Comparison of ENCODE assay signal across 21 cellular contexts in genomic region chr6:81806793-81807565, GRCh38. TPM values are rescaled to one million over a fixed set of nuclear protein-coding genes. Genes with fewer than 3 reads are reported as not detected.
DNase-seq lines count a peak whose midpoint lies in the region; ATAC-seq and TF ChIP-seq lines count a peak whose summit lies in the region.
"Had no signal": no experiment of that assay in that cellular context is flagged by ENCODE, and none has a peak within 500 bp of the region (broad histone marks: within the 10 kb centered on the region; RNA-seq: fewer than 3 reads in every experiment).

No MANE protein-coding gene starts in this region.

- H3K4me3 ChIP-seq in GM23338 = no peak overlapping the region
- H3K4me3 ChIP-seq in mucosa of descending colon = no peak overlapping the region
- no peak overlapping the region for H3K4me3 ChIP-seq in sigmoid colon
- H3K4me3 ChIP-seq in Caco-2 (ENCODE audit: low read depth, low read length) = no peak overlapping the region
- H3K4me3 ChIP-seq: ascending aorta, thoracic aorta had no signal

- H3K9me3 Mint-ChIP-seq in GM23338 = no peaks in the 10 kb centered on the region
- no peaks in the 10 kb centered on the region for H3K9me3 Mint-ChIP-seq in Caco-2 (ENCODE audit: unreplicated experiment)
- H3K9me3 Mint-ChIP-seq: T-cell had no signal

- H3K27me3 ChIP-seq in GM23338 (ENCODE audit: insufficient read depth) (no peaks in the 10 kb centered on the region), sigmoid colon (no peaks in the 10 kb centered on the region), Caco-2 (replicated peaks; ENCODE audit: control insufficient read depth, insufficient read depth, low read length) (no peaks in the 10 kb centered on the region)
- H3K27me3 ChIP-seq: ascending aorta had no signal

- H3K36me3 ChIP-seq in GM23338 (ENCODE audit: insufficient read depth) = no peaks in the 10 kb centered on the region
- H3K36me3 ChIP-seq in mucosa of descending colon (ENCODE audit: low read depth) = no peaks in the 10 kb centered on the region
- H3K36me3 ChIP-seq in sigmoid colon = no peaks in the 10 kb centered on the region
- no peaks in the 10 kb centered on the region for H3K36me3 ChIP-seq in Caco-2 (ENCODE audit: control insufficient read depth, insufficient read depth, low read length)
- H3K36me3 ChIP-seq: ascending aorta, thoracic aorta had no signal

- CTCF ChIA-PET in Caco-2 (lab: Charles Lee) = no interaction called here

- no peak for TF ChIP-seq POLR2A in sigmoid colon (IDR thresholded peaks at IDR 0.05)

- no peak for TF ChIP-seq EP300 in sigmoid colon (IDR thresholded peaks at IDR 0.05)

- H3K27ac ChIP-seq in GM23338 (ENCODE audit: low read depth) = no peak overlapping the region
- H3K27ac ChIP-seq in sigmoid colon = no peak overlapping the region
- H3K27ac ChIP-seq: ascending aorta, thoracic aorta had no signal

- WGBS in sigmoid colon, 2 donors = 19 to 67% methylated on average over 8 of the region's 8 CpGs

- no peaks in the 10 kb centered on the region for H3F3A ChIP-seq in GM23338 (replicated peaks; ENCODE audit: low read depth)

- POLR2A ChIA-PET in Caco-2 (lab: Charles Lee) = no interaction called here

- no peak for TF ChIP-seq CTCF in GM23338 (conservative IDR thresholded peaks at IDR 0.05; ENCODE audit: low read depth in 2 of 2)
- no peak for TF ChIP-seq CTCF in mucosa of descending colon (IDR thresholded peaks at IDR 0.05)
- no peak for TF ChIP-seq CTCF in sigmoid colon (IDR thresholded peaks at IDR 0.05)
- TF ChIP-seq CTCF in Caco-2 (IDR thresholded peaks at IDR 0.05; ENCODE audit: insufficient read depth in 1 of 2, low read depth in 1 of 2, low read length in 1 of 2, severe bottlenecking in 1 of 2, unreplicated experiment in 1 of 2) = no peak

- no peaks in the 10 kb centered on the region; the same call in 2 of the 3 replicates for H3K4me1 Mint-ChIP-seq in GM23338
- H3K4me1 Mint-ChIP-seq in Caco-2 (ENCODE audit: low read depth, unreplicated experiment) = no peaks in the 10 kb centered on the region
- H3K4me1 Mint-ChIP-seq: stimulated activated effector memory CD8-positive, alpha-beta T cell treated with anti-CD3 and anti-CD28 coated beads, Interleukin-12 subunit alpha, Interleukin-12 subunit beta, amount 100 ng/mL, for 72 hours; T-cell had no signal

- no TSS peak for BruUV-seq in Caco-2 (replicated peaks; lab: Mats Ljungman, UMichigan)

- 0 out of 2 replicates have a peak, but pooled peaks cover 4% of the 10 kb centered on the region for H3K9me2 ChIP-seq in GM23338 (ENCODE audit: insufficient read depth)

- H3K36me3 Mint-ChIP-seq in GM23338 (ENCODE audit: low read depth) (no peaks in the 10 kb centered on the region), Caco-2 (ENCODE audit: insufficient read depth, unreplicated experiment) (no peaks in the 10 kb centered on the region)
- H3K36me3 Mint-ChIP-seq: stimulated activated effector memory CD8-positive, alpha-beta T cell treated with anti-CD3 and anti-CD28 coated beads, Interleukin-12 subunit alpha, Interleukin-12 subunit beta, amount 100 ng/mL, for 72 hours; T-cell had no signal

- no peaks in the 10 kb centered on the region for H3K79me2 ChIP-seq in GM23338 (replicated peaks; ENCODE audit: insufficient read depth)

- no peak for DNase-seq in GM23338 (ENCODE audit: low spot score)
- DNase-seq in NCI-H1930 (lab: John Stamatoyannopoulos, UW) = peak; percentile 38 to 46
- DNase-seq in SHP77 treated with DMSO at 0.1 percent for 48 hours (lab: John Stamatoyannopoulos, UW) = peak; percentile 85
- peak in 2 of 3 donors; percentile 34 to 50 for DNase-seq in mucosa of descending colon
- no peak for DNase-seq in activated CD8-positive, alpha-beta memory T cell treated with anti-CD3 and anti-CD28 coated beads, Interleukin-2, amount 50 U/mL, for 4 hours
- no peak for DNase-seq in sigmoid colon
- no peak for DNase-seq in Caco-2
- DNase-seq in NCI-H1694 (lab: John Stamatoyannopoulos, UW) = no peak
- DNase-seq: activated CD4-positive, alpha-beta T cell treated with anti-CD3 and anti-CD28 coated beads, Interleukin-2, amount 50 U/mL, for 4 hours; activated naive CD4-positive, alpha-beta T cell treated with Interleukin-2 at 50 U/mL for 16 hours; activated T-cell treated with anti-CD3 and anti-CD28 coated beads for 4 hours; left cardiac atrium; midbrain; NCI-H1436; NK-92 treated with Interleukin-12 subunit alpha and Interleukin-12 subunit beta, amount 100 ng/mL, for 24 hours; stimulated activated CD4-positive, alpha-beta T cell treated with anti-CD3 and anti-CD28 coated beads, Interleukin-15, amount 100 ng/mL, for 24 hours; T-cell had no signal

- no peak for ATAC-seq in GM23338
- peak; percentile 95 for ATAC-seq in mucosa of descending colon
- ATAC-seq: left cardiac atrium; stimulated activated effector memory CD8-positive, alpha-beta T cell treated with anti-CD3 and anti-CD28 coated beads, Interleukin-12 subunit alpha, Interleukin-12 subunit beta, amount 100 ng/mL, for 72 hours; T-cell had no signal

- 0 out of 2 replicates have a peak overlapping the region, but pooled peaks have one; percentile 11 for H2AFZ ChIP-seq in GM23338

- no peaks in the 10 kb centered on the region for H4K20me1 ChIP-seq in GM23338 (replicated peaks; ENCODE audit: insufficient read depth)

- H3K27ac Mint-ChIP-seq in GM23338 (no peak overlapping the region), Caco-2 (ENCODE audit: unreplicated experiment) (no peak overlapping the region)
- H3K27ac Mint-ChIP-seq: B cell; stimulated activated effector memory CD8-positive, alpha-beta T cell treated with anti-CD3 and anti-CD28 coated beads, Interleukin-12 subunit alpha, Interleukin-12 subunit beta, amount 100 ng/mL, for 72 hours; T-cell had no signal

- H3K4me2 ChIP-seq in GM23338 = no peak overlapping the region

- H3K4me3 Mint-ChIP-seq in GM23338 (no peak overlapping the region), Caco-2 (ENCODE audit: unreplicated experiment) (no peak overlapping the region)
- H3K4me3 Mint-ChIP-seq: B cell; stimulated activated effector memory CD8-positive, alpha-beta T cell treated with anti-CD3 and anti-CD28 coated beads, Interleukin-12 subunit alpha, Interleukin-12 subunit beta, amount 100 ng/mL, for 72 hours; T-cell had no signal

- H3K9me3 ChIP-seq in mucosa of descending colon (no peaks in the 10 kb centered on the region), sigmoid colon (no peaks in the 10 kb centered on the region), Caco-2 (no peaks in the 10 kb centered on the region)
- H3K9me3 ChIP-seq: ascending aorta, thoracic aorta had no signal

- H3K4me1 ChIP-seq in GM23338 (ENCODE audit: insufficient read depth) (no peaks in the 10 kb centered on the region), mucosa of descending colon (ENCODE audit: low read depth) (peaks cover 9% of the 10 kb centered on the region), sigmoid colon (peaks cover 0 to 17% (median 12%) of the 10 kb centered on the region in 4 donors), Caco-2 (peaks cover 13% of the 10 kb centered on the region)

- intact Hi-C loops in mucosa of descending colon (cut with DNase I, micrococcal nuclease) = no loop called here
- intact Hi-C loops in sigmoid colon (cut with DNase I) = no loop called here
- intact Hi-C loops in Caco-2 (cut with micrococcal nuclease; ENCODE audit: unreplicated experiment) = no loop called here

- H3K27me3 Mint-ChIP-seq in GM23338 (ENCODE audit: insufficient read depth, low read depth, poor library complexity) (no peaks in the 10 kb centered on the region), Caco-2 (ENCODE audit: insufficient read depth, unreplicated experiment) (no peaks in the 10 kb centered on the region)

TF ChIP-seq in GM23338, 12 proteins besides CTCF, POLR2A, EP300 and RAD21 (continues in another document):
- TF ChIP-seq EZH2phosphoT487 (IDR thresholded peaks at IDR 0.05; ENCODE audit: unreplicated experiment) = no peak

RNA-seq across cellular contexts. Expression of gene TENT5A, which starts 54.5 kb away (rescaled TPM):
- 4.7 and 5.5 TPM in 2 replicates for total RNA-seq in GM23338 (2014; rRNA removed; shearing (Covaris generic))
- polyA plus RNA-seq in GM23338 (2016; fragmentation: Nextera tagmentation; extraction: Ambion mirVana) = 3.8 and 4.4 TPM in 2 replicates
- 10 to 100 TPM; 26.3 to 30.4 (median 29.5) TPM for total RNA-seq in mucosa of descending colon
- 10 to 100 TPM; 13.4 to 29.3 (median 23.6) TPM for total RNA-seq in sigmoid colon
- polyA plus RNA-seq in sigmoid colon = 10 to 100 TPM in 1 of 3 donors, 1 to 10 TPM in 2; 7.5 to 18.3 (median 7.8) TPM
- 45.0 and 49.6 TPM in 2 replicates for total RNA-seq in Caco-2 (2022)

Comparison
In these comparisons a context has a peak if more than half of its experiments do, and no peak if none do; other contexts are left out.
1. DNase-seq: peak in NCI-H1930 (2 of 2), SHP77 treated with DMSO at 0.1 percent for 48 hours (single experiment) and mucosa of descending colon (2 of 3); none in GM23338 (single experiment), activated CD8-positive, alpha-beta memory T cell treated with anti-CD3 and anti-CD28 coated beads, Interleukin-2, amount 50 U/mL, for 4 hours (single experiment), sigmoid colon (single experiment), Caco-2 (0 of 2) and NCI-H1694 (single experiment).